ENCODE assay signal across 13 cellular contexts in the genomic region with DNA sequence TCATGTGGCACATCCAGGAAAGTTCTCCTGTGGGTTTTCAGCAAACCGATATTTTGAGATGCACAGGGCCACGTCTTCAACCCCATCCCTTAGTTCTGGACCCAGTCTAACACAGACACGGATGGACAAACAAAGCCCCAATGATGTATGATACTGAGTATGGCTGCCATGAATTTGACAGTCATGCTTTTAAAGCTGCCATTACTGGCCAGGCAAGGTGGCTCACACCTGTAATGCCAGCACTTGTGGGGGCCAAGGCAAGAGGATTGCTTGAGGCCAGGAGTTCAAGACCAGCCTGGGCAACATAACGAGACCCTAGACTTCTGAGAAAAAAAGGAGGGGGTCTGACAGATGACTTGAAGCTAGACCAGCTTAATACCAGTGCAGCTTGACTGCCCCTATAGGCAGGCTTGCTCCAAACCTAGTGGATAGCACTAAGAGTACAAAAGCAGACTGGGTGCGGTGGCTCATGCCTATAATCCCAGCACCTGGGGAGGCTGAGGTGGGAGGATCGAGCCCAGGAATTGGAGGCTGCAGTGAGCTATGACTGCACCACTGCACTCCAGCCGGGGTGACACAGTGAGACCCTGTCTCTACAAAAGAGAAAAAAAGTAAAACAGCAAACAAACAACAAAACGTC. TPM values are rescaled to one million over a fixed set of nuclear protein-coding genes. Genes with fewer than 3 reads are reported as not detected.
DNase-seq lines count a peak whose midpoint lies in the region; ATAC-seq and TF ChIP-seq lines count a peak whose summit lies in the region.
"Had no signal": no experiment of that assay in that cellular context is flagged by ENCODE, and none has a peak within 500 bp of the region (broad histone marks: within the 10 kb centered on the region; RNA-seq: fewer than 3 reads in every experiment).

No MANE protein-coding gene starts in this region.

- no peak for TF ChIP-seq POLR2A in breast epithelium (IDR thresholded peaks at IDR 0.05)

- no peak overlapping the region for H3K27ac Mint-ChIP-seq in activated CD8-positive, alpha-beta T cell treated with anti-CD3 and anti-CD28 coated beads, Interleukin-2, amount 10 ng/mL, durations not matched to agents 7 days and 5 days
- H3K27ac Mint-ChIP-seq in activated CD8-positive, alpha-beta T cell treated with anti-CD3 and anti-CD28 coated beads for 36 hours = no peak overlapping the region
- H3K27ac Mint-ChIP-seq: naive B cell had no signal

- H2AFZ ChIP-seq in SK-N-SH (ENCODE audit: low read depth) (no peak overlapping the region), osteoblast (ENCODE audit: low read length) (no peak overlapping the region)

- no peaks in the 10 kb centered on the region for H3F3A ChIP-seq in SK-N-SH (replicated peaks; ENCODE audit: insufficient read depth)

- no peaks in the 10 kb centered on the region for H3K9me2 ChIP-seq in SK-N-SH

- intact Hi-C loops in activated CD8-positive, alpha-beta T cell treated with anti-CD3 and anti-CD28 coated beads for 36 hours (cut with micrococcal nuclease) = no loop called here
- intact Hi-C loops in breast epithelium (cut with DNase I; ENCODE audit: low total_unique reads) = no loop called here

- H4K20me1 ChIP-seq in SK-N-SH (ENCODE audit: insufficient read depth) (no peaks in the 10 kb centered on the region), osteoblast (ENCODE audit: insufficient read depth, low read length) (no peaks in the 10 kb centered on the region)

- CTCF ChIA-PET in activated CD8-positive, alpha-beta T cell treated with anti-CD3 and anti-CD28 coated beads, Interleukin-2, amount 10 ng/mL, durations not matched to agents 7 days and 5 days (lab: Charles Lee) = interaction anchor here (0.9 to 3.4 kb wide), 6 partner anchors 8 to 144 kb away, joined by 3 to 15 read pairs (median 5); no protein-coding TSS in a partner anchor
- CTCF ChIA-PET in activated CD8-positive, alpha-beta T cell treated with anti-CD3 and anti-CD28 coated beads for 36 hours (lab: Charles Lee) = interaction anchor here (0.8 to 2.5 kb wide), 4 partner anchors 8 to 104 kb away, joined by 3 to 10 read pairs (median 4); no protein-coding TSS in a partner anchor
- CTCF ChIA-PET in SK-N-SH (lab: Yijun Ruan, JAX) = interaction anchor here (1.2 to 2.1 kb wide), 2 partner anchors 24 to 77 kb away, joined by 3 to 4 read pairs; no protein-coding TSS in a partner anchor

- H3K36me3 ChIP-seq in SK-N-SH (replicated peaks in 1 of 2; ENCODE audit: control insufficient read depth in 1 of 2, insufficient read depth in 2 of 2, low read length in 1 of 2) = no peaks in the 10 kb centered on the region
- H3K36me3 ChIP-seq in osteoblast (ENCODE audit: insufficient read depth, low read length) = no peaks in the 10 kb centered on the region
- no peaks in the 10 kb centered on the region for H3K36me3 ChIP-seq in breast epithelium
- H3K36me3 ChIP-seq: thyroid gland had no signal

- DNase-seq in activated CD8-positive, alpha-beta T cell treated with anti-CD3 and anti-CD28 coated beads, Interleukin-2, amount 10 ng/mL, durations not matched to agents 7 days and 5 days = no peak
- DNase-seq in activated CD8-positive, alpha-beta T cell treated with anti-CD3 and anti-CD28 coated beads for 36 hours = no peak
- DNase-seq in SK-N-SH (no peak), osteoblast (ENCODE audit: insufficient read length, low spot score, missing footprints) (peak; percentile 32), breast epithelium (ENCODE audit: low spot score in 2 of 2) (no peak)
- DNase-seq: activated CD4-positive, alpha-beta T cell treated with anti-CD3 and anti-CD28 coated beads, Interleukin-2, amount 50 U/mL, for 1 hour; activated effector memory CD4-positive, alpha-beta T cell treated with anti-CD3 and anti-CD28 coated beads, Interleukin-2, amount 50 U/mL, for 16 hours; immature natural killer cell; naive B cell; NCI-H1092; NCI-H526; thyroid gland had no signal

- TF ChIP-seq EP300 in SK-N-SH (IDR thresholded peaks at IDR 0.05; ENCODE audit: borderline replicate concordance in 1 of 2, low read depth in 1 of 2, low read length in 1 of 2) = no peak

- H3K27me3 ChIP-seq in SK-N-SH (ENCODE audit: insufficient read depth) (no peaks in the 10 kb centered on the region), osteoblast (ENCODE audit: insufficient read depth, low read length) (no peaks in the 10 kb centered on the region), breast epithelium (no peaks in the 10 kb centered on the region)
- H3K27me3 ChIP-seq: thyroid gland had no signal

- peak; percentile 60 for ATAC-seq in activated CD8-positive, alpha-beta T cell treated with anti-CD3 and anti-CD28 coated beads, Interleukin-2, amount 10 ng/mL, durations not matched to agents 7 days and 5 days
- no peak for ATAC-seq in activated CD8-positive, alpha-beta T cell treated with anti-CD3 and anti-CD28 coated beads for 36 hours
- ATAC-seq in GM18519 (IDR thresholded peaks at IDR 0.05; ENCODE audit: low FRiP score, unreplicated experiment) = no peak

- H3K27me3 Mint-ChIP-seq in activated CD8-positive, alpha-beta T cell treated with anti-CD3 and anti-CD28 coated beads, Interleukin-2, amount 10 ng/mL, durations not matched to agents 7 days and 5 days (ENCODE audit: low read depth) = peaks cover 2% of the 10 kb centered on the region
- H3K27me3 Mint-ChIP-seq in activated CD8-positive, alpha-beta T cell treated with anti-CD3 and anti-CD28 coated beads for 36 hours = no peaks in the 10 kb centered on the region
- H3K27me3 Mint-ChIP-seq: naive B cell had no signal

- H3K4me1 Mint-ChIP-seq in activated CD8-positive, alpha-beta T cell treated with anti-CD3 and anti-CD28 coated beads, Interleukin-2, amount 10 ng/mL, durations not matched to agents 7 days and 5 days (ENCODE audit: low read depth) = peaks cover 7% of the 10 kb centered on the region
- no peaks in the 10 kb centered on the region for H3K4me1 Mint-ChIP-seq in activated CD8-positive, alpha-beta T cell treated with anti-CD3 and anti-CD28 coated beads for 36 hours (ENCODE audit: low read depth)
- H3K4me1 Mint-ChIP-seq: immature natural killer cell had no signal

- H3K9me3 ChIP-seq in SK-N-SH (no peaks in the 10 kb centered on the region), osteoblast (ENCODE audit: low read depth, low read length) (no peaks in the 10 kb centered on the region), breast epithelium (no peaks in the 10 kb centered on the region)
- H3K9me3 ChIP-seq: thyroid gland had no signal

- no peaks in the 10 kb centered on the region for H3K9me3 Mint-ChIP-seq in activated CD8-positive, alpha-beta T cell treated with anti-CD3 and anti-CD28 coated beads, Interleukin-2, amount 10 ng/mL, durations not matched to agents 7 days and 5 days (ENCODE audit: insufficient read depth)
- H3K9me3 Mint-ChIP-seq in activated CD8-positive, alpha-beta T cell treated with anti-CD3 and anti-CD28 coated beads for 36 hours = no peaks in the 10 kb centered on the region
- H3K9me3 Mint-ChIP-seq: immature natural killer cell, naive B cell had no signal

- POLR2A ChIA-PET in activated CD8-positive, alpha-beta T cell treated with anti-CD3 and anti-CD28 coated beads, Interleukin-2, amount 10 ng/mL, durations not matched to agents 7 days and 5 days (lab: Charles Lee) = no interaction called here
- POLR2A ChIA-PET in activated CD8-positive, alpha-beta T cell treated with anti-CD3 and anti-CD28 coated beads for 36 hours (lab: Charles Lee) = interaction anchor here (0.8 to 1.5 kb wide), 2 partner anchors 21 to 77 kb away, joined by 3 to 4 read pairs; no protein-coding TSS in a partner anchor
- POLR2A ChIA-PET in SK-N-SH (lab: Yijun Ruan, JAX) = interaction anchor here (0.6 kb wide), 1 partner anchor 158 kb away, joined by 3 read pairs; no protein-coding TSS in a partner anchor

- H3K4me2 ChIP-seq in SK-N-SH (no peak overlapping the region), osteoblast (ENCODE audit: insufficient read depth, low read length) (no peak overlapping the region)

- H3K27ac ChIP-seq in SK-N-SH (ENCODE audit: low read depth in 2 of 2, low read length in 1 of 2) = no peak overlapping the region
- H3K27ac ChIP-seq in osteoblast (ENCODE audit: low read depth, low read length) = no peak overlapping the region
- H3K27ac ChIP-seq in breast epithelium = no peak overlapping the region
- H3K27ac ChIP-seq: thyroid gland had no signal

- no peaks in the 10 kb centered on the region for H3K36me3 Mint-ChIP-seq in activated CD8-positive, alpha-beta T cell treated with anti-CD3 and anti-CD28 coated beads, Interleukin-2, amount 10 ng/mL, durations not matched to agents 7 days and 5 days (ENCODE audit: low read depth)
- H3K36me3 Mint-ChIP-seq in activated CD8-positive, alpha-beta T cell treated with anti-CD3 and anti-CD28 coated beads for 36 hours (ENCODE audit: low read depth) = no peaks in the 10 kb centered on the region
- H3K36me3 Mint-ChIP-seq: naive B cell had no signal

- H3K79me2 ChIP-seq in SK-N-SH (ENCODE audit: insufficient read depth) (no peaks in the 10 kb centered on the region), osteoblast (ENCODE audit: insufficient read depth, low read length) (no peaks in the 10 kb centered on the region)

- WGBS in SK-N-SH (ENCODE audit: low lambda C conversion rate) = 65% methylated on average over 8 of the region's 8 CpGs

- no peak for TF ChIP-seq RAD21 in SK-N-SH (IDR thresholded peaks at IDR 0.05; ENCODE audit: low read length)

- no peak for TF ChIP-seq CTCF in activated CD8-positive, alpha-beta T cell treated with anti-CD3 and anti-CD28 coated beads for 36 hours (IDR thresholded peaks at IDR 0.05)
- TF ChIP-seq CTCF in SK-N-SH (IDR thresholded peaks at IDR 0.05) (peak; percentile 17; the same call in 1 of the 2 replicates), osteoblast (IDR thresholded peaks at IDR 0.05; ENCODE audit: extremely low read depth, low read depth, low read length) (no peak), breast epithelium (IDR thresholded peaks at IDR 0.05) (no peak)

- H3K4me3 Mint-ChIP-seq in activated CD8-positive, alpha-beta T cell treated with anti-CD3 and anti-CD28 coated beads, Interleukin-2, amount 10 ng/mL, durations not matched to agents 7 days and 5 days = no peak overlapping the region
- H3K4me3 Mint-ChIP-seq in activated CD8-positive, alpha-beta T cell treated with anti-CD3 and anti-CD28 coated beads for 36 hours = no peak overlapping the region
- H3K4me3 Mint-ChIP-seq: immature natural killer cell, naive B cell had no signal

- H3K4me3 ChIP-seq in SK-N-SH (ENCODE audit: low read depth in 2 of 2, low read length in 1 of 2) (no peak overlapping the region), osteoblast (ENCODE audit: insufficient read depth, low read length) (no peak overlapping the region), breast epithelium (no peak overlapping the region)
- H3K4me3 ChIP-seq: thyroid gland had no signal

- H3K9ac ChIP-seq in SK-N-SH = no peak overlapping the region

- H3K4me1 ChIP-seq in SK-N-SH (ENCODE audit: control insufficient read depth in 1 of 2, insufficient read depth in 2 of 2, low read depth in 1 of 2, low read length in 1 of 2) = no peaks in the 10 kb centered on the region
- no peaks in the 10 kb centered on the region for H3K4me1 ChIP-seq in osteoblast (ENCODE audit: insufficient read depth, low read length)
- H3K4me1 ChIP-seq in breast epithelium = no peaks in the 10 kb centered on the region
- H3K4me1 ChIP-seq: thyroid gland had no signal

RNA-seq across cellular contexts. Expression of gene ZNF629, which starts 10.8 kb away (rescaled TPM):
- total RNA-seq in activated CD8-positive, alpha-beta T cell treated with anti-CD3 and anti-CD28 coated beads, Interleukin-2, amount 10 ng/mL, durations not matched to agents 7 days and 5 days = 1 to 10 TPM; 1.7 to 1.9 TPM
- total RNA-seq in activated CD8-positive, alpha-beta T cell treated with anti-CD3 and anti-CD28 coated beads for 36 hours = 1 to 10 TPM; 2.8 to 3.2 TPM
- 4.7 and 5.1 TPM in 2 replicates for polyA plus RNA-seq in SK-N-SH (2012; rRNA removed)
- 3.3 and 4.3 TPM in 2 replicates for polyA plus RNA-seq in SK-N-SH (2012; cell fraction: cytosol; rRNA removed)
- 9.0 TPM in 2 replicates for polyA plus RNA-seq in SK-N-SH (2012; cell fraction: nucleus; rRNA removed)
- total RNA-seq in osteoblast (15.3 and 16.3 TPM in 2 replicates), breast epithelium (10 to 100 TPM in 2 of 3 donors, 1 to 10 TPM in 1; 9.4 to 16.2 (median 10.5) TPM)

RNA-seq across cellular contexts. Expression of gene RNF40, which starts 35.7 kb away (rescaled TPM):
- total RNA-seq in activated CD8-positive, alpha-beta T cell treated with anti-CD3 and anti-CD28 coated beads, Interleukin-2, amount 10 ng/mL, durations not matched to agents 7 days and 5 days = 100 to 1,000 TPM; 100 to 102 TPM
- total RNA-seq in activated CD8-positive, alpha-beta T cell treated with anti-CD3 and anti-CD28 coated beads for 36 hours = 10 to 100 TPM; 63.2 to 68.1 TPM
- polyA plus RNA-seq in SK-N-SH (2012; rRNA removed) = 49.8 and 57.3 TPM in 2 replicates
- 28.3 and 31.2 TPM in 2 replicates for polyA plus RNA-seq in SK-N-SH (2012; cell fraction: cytosol; rRNA removed)
- 87.3 and 103 TPM in 2 replicates for polyA plus RNA-seq in SK-N-SH (2012; cell fraction: nucleus; rRNA removed)
- total RNA-seq in osteoblast (63.1 and 88.3 TPM in 2 replicates), breast epithelium (10 to 100 TPM; 77.0 to 84.7 (median 77.3) TPM)

RNA-seq across cellular contexts. Expression of gene CFAP119, which starts 35.9 kb away (rescaled TPM):
- 1 to 10 TPM; 4.4 to 4.8 TPM for total RNA-seq in activated CD8-positive, alpha-beta T cell treated with anti-CD3 and anti-CD28 coated beads, Interleukin-2, amount 10 ng/mL, durations not matched to agents 7 days and 5 days
- total RNA-seq in activated CD8-positive, alpha-beta T cell treated with anti-CD3 and anti-CD28 coated beads for 36 hours = 1 to 10 TPM; 3.8 to 3.9 TPM
- 28.4 and 36.5 TPM in 2 replicates for polyA plus RNA-seq in SK-N-SH (2012; rRNA removed)
- 7.2 and 10.3 TPM in 2 replicates for polyA plus RNA-seq in SK-N-SH (2012; cell fraction: cytosol; rRNA removed)
- polyA plus RNA-seq in SK-N-SH (2012; cell fraction: nucleus; rRNA removed) = 230 and 287 TPM in 2 replicates
- total RNA-seq in osteoblast = 2.4 and 2.9 TPM in 2 replicates
- 10 to 100 TPM in 2 of 3 donors, 1 to 10 TPM in 1; 1.4 to 17.1 (median 13.4) TPM for total RNA-seq in breast epithelium

RNA-seq across cellular contexts. Expression of gene PHKG2, which starts 49.6 kb away (rescaled TPM):
- total RNA-seq in activated CD8-positive, alpha-beta T cell treated with anti-CD3 and anti-CD28 coated beads, Interleukin-2, amount 10 ng/mL, durations not matched to agents 7 days and 5 days = 10 to 100 TPM; 42.1 to 43.7 TPM
- total RNA-seq in activated CD8-positive, alpha-beta T cell treated with anti-CD3 and anti-CD28 coated beads for 36 hours = 10 to 100 TPM; 27.8 to 30.3 TPM
- polyA plus RNA-seq in SK-N-SH (2012; rRNA removed) = 45.8 and 54.2 TPM in 2 replicates
- 17.3 and 21.5 TPM in 2 replicates for polyA plus RNA-seq in SK-N-SH (2012; cell fraction: cytosol; rRNA removed)
- 194 and 207 TPM in 2 replicates for polyA plus RNA-seq in SK-N-SH (2012; cell fraction: nucleus; rRNA removed)
- total RNA-seq in osteoblast (20.3 and 25.0 TPM in 2 replicates), breast epithelium (10 to 100 TPM; 28.5 to 38.8 (median 35.7) TPM)
